ENCODE assay signal across 20 cellular contexts in genomic region chr9:18596920-18597319, GRCh38.
DNase-seq lines count a peak whose midpoint lies in the region; ATAC-seq, FAIRE-seq and TF ChIP-seq lines count a peak whose summit lies in the region.
"Had no signal": no experiment of that assay in that cellular context is flagged by ENCODE, and none has a peak within 500 bp of the region (broad histone marks: within the 10 kb centered on the region; RNA-seq: fewer than 3 reads in every experiment).

No MANE protein-coding gene starts in this region.

- peaks cover 23% of the 10 kb centered on the region for H3K9me3 Mint-ChIP-seq in nephron
- peaks cover 4 to 28% (median 10%) of the 10 kb centered on the region in 3 donors for H3K9me3 Mint-ChIP-seq in T-cell

- H3K27me3 Mint-ChIP-seq in nephron (ENCODE audit: low read depth) (no peaks in the 10 kb centered on the region), T-cell (no peaks in the 10 kb centered on the region)
- H3K27me3 Mint-ChIP-seq: activated naive CD8-positive, alpha-beta T cell treated with anti-CD3 and anti-CD28 coated beads, Interleukin-2, amount 10 ng/mL, durations not matched to agents 7 days and 5 days; effector memory CD8-positive, alpha-beta T cell had no signal

- TF ChIP-seq CTCF in NB4 (IDR thresholded peaks at IDR 0.05; ENCODE audit: low read depth, low read length) = no peak
- no peak for TF ChIP-seq CTCF in bronchial epithelial cell (IDR thresholded peaks at IDR 0.05; ENCODE audit: insufficient read depth, low read length, severe bottlenecking)
- no peak for TF ChIP-seq CTCF in nephron (IDR thresholded peaks at IDR 0.05; ENCODE audit: unreplicated experiment in 3 of 3)

- H3K36me3 Mint-ChIP-seq in nephron (ENCODE audit: low read depth) = peaks cover 29% of the 10 kb centered on the region
- H3K36me3 Mint-ChIP-seq in T-cell = no peaks in the 10 kb centered on the region
- H3K36me3 Mint-ChIP-seq: activated naive CD8-positive, alpha-beta T cell treated with anti-CD3 and anti-CD28 coated beads, Interleukin-2, amount 10 ng/mL, durations not matched to agents 7 days and 5 days; neural progenitor cell had no signal

- CTCF ChIA-PET in T-cell (lab: Charles Lee) = no interaction called here

- H3K9me3 ChIP-seq in MG63 = peaks cover 3% of the 10 kb centered on the region; the same call in 1 of the 2 replicates
- H3K9me3 ChIP-seq: BE2C, SJSA1 had no signal

- ATAC-seq in T-cell (replicated peaks in 1 of 4) = no peak
- ATAC-seq: effector memory CD8-positive, alpha-beta T cell; HepG2 had no signal

- no peak for TF ChIP-seq POLR2A in NB4 (IDR thresholded peaks at IDR 0.05; ENCODE audit: extremely low read depth, insufficient read length)

- H3K4me3 ChIP-seq in NB4 (ENCODE audit: low read depth, low read length) (no peak overlapping the region), bronchial epithelial cell (ENCODE audit: low read depth, low read length) (no peak overlapping the region), MG63 (no peak overlapping the region)
- H3K4me3 ChIP-seq: neural progenitor cell, SJSA1 had no signal

- H3K4me1 Mint-ChIP-seq in nephron (peaks cover 25% of the 10 kb centered on the region), T-cell (no peaks in the 10 kb centered on the region)
- H3K4me1 Mint-ChIP-seq: activated naive CD8-positive, alpha-beta T cell treated with anti-CD3 and anti-CD28 coated beads, Interleukin-2, amount 10 ng/mL, durations not matched to agents 7 days and 5 days; neural progenitor cell had no signal

- no peak for FAIRE-seq in bronchial epithelial cell (lab: Jason Lieb, UNC)
- FAIRE-seq: HepG2 had no signal

- H3K36me3 ChIP-seq in bronchial epithelial cell (ENCODE audit: control insufficient read depth, insufficient read depth, low read length) (no peaks in the 10 kb centered on the region), MG63 (peaks cover 20% of the 10 kb centered on the region)
- H3K36me3 ChIP-seq: BE2C, neural progenitor cell, SJSA1 had no signal

- DNase-seq in ELR (ENCODE audit: low read depth) (peak; percentile 68), NB4 (ENCODE audit: low read depth) (peak; percentile 22), bronchial epithelial cell (ENCODE audit: low read depth) (peak; percentile 49), activated T-cell treated with anti-CD3 and anti-CD28 coated beads for 4 hours (no peak), T-cell (no peak), MG63 (no peak)
- no peak for DNase-seq in activated T-cell treated with anti-CD3 and anti-CD28 coated beads, Interleukin-2, amount 50 U/mL, for 1 hour
- DNase-seq: activated CD4-positive, alpha-beta T cell treated with anti-CD3 and anti-CD28 coated beads, Interleukin-2, amount 50 U/mL, for 1 hour; activated naive CD8-positive, alpha-beta T cell treated with anti-CD3 and anti-CD28 coated beads, Interleukin-2, amount 10 ng/mL, durations not matched to agents 7 days and 5 days; activated T-cell treated with anti-CD3 and anti-CD28 coated beads, Interleukin-2, amount 50 U/mL, for 48 hours; BE2C; central memory CD4-positive, alpha-beta T cell; DMS 273 treated with DMSO at 0.1 percent for 48 hours; effector memory CD8-positive, alpha-beta T cell; NK-92 treated with Interleukin-12 subunit alpha and Interleukin-12 subunit beta, amount 100 ng/mL, for 24 hours; retina had no signal

- H3K4me3 Mint-ChIP-seq in nephron (no peak overlapping the region), T-cell (no peak overlapping the region)
- H3K4me3 Mint-ChIP-seq: activated naive CD8-positive, alpha-beta T cell treated with anti-CD3 and anti-CD28 coated beads, Interleukin-2, amount 10 ng/mL, durations not matched to agents 7 days and 5 days; effector memory CD8-positive, alpha-beta T cell; neural progenitor cell had no signal

- H3K27ac Mint-ChIP-seq in nephron (peak overlapping the region in 2 of 3 experiments; percentile 70 to 74), T-cell (no peak overlapping the region)
- H3K27ac Mint-ChIP-seq: activated naive CD8-positive, alpha-beta T cell treated with anti-CD3 and anti-CD28 coated beads, Interleukin-2, amount 10 ng/mL, durations not matched to agents 7 days and 5 days; effector memory CD8-positive, alpha-beta T cell; neural progenitor cell had no signal

- POLR2A ChIA-PET in T-cell (lab: Charles Lee) = no interaction called here

- H3K27me3 ChIP-seq in bronchial epithelial cell (ENCODE audit: control insufficient read depth, insufficient read depth, low read length) = no peaks in the 10 kb centered on the region
- H3K27me3 ChIP-seq in MG63 = no peaks in the 10 kb centered on the region
- H3K27me3 ChIP-seq: BE2C, neural progenitor cell, SJSA1 had no signal

Comparison
In these comparisons a context has a peak if more than half of its experiments do, and no peak if none do; other contexts are left out.
1. DNase-seq: peak in ELR (single experiment), NB4 (single experiment) and bronchial epithelial cell (single experiment); none in activated T-cell treated with anti-CD3 and anti-CD28 coated beads for 4 hours (single experiment), T-cell (0 of 34), activated T-cell treated with anti-CD3 and anti-CD28 coated beads, Interleukin-2, amount 50 U/mL, for 1 hour (single experiment) and MG63 (single experiment).
2. H3K27ac Mint-ChIP-seq: peak in nephron (2 of 3); none in T-cell (0 of 2).